In the genomic region with DNA sequence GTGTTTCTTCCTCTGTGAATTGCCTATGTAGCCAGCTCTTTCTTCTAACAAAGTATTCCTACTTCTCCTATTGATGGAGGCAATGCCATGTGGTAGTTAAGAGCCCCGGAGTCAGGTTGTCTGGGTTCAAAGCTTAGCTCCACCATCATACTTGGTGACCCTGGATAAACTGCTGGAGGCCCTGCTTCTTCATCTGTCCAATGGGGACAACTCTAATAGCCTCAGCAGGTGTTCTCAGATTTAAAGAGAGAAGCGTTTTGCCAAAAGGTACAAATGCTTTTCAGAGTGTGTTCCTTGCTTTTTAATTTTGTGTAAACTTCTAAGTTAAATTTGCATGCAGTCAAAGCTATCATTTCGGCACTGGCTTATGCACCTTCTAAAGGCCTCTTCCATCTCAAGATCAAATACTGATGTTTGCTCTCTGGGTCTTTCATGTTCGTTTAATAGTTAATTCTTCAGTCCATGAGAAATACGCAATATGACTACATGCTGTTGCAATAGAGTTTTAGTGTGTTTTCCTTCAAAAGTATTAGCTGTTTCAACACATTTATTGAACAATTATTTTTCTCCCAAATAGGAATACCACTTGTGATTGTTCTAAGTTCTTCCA, we compare ENCODE assay signal across 19 cellular contexts.
A peak's percentile ranks its signal among the peaks of the same experiment; 100 is the strongest.
DNase-seq lines count a peak whose midpoint lies in the region; ATAC-seq and TF ChIP-seq lines count a peak whose summit lies in the region.
"Had no signal": no experiment of that assay in that cellular context is flagged by ENCODE, and none has a peak within 500 bp of the region (broad histone marks: within the 10 kb centered on the region; RNA-seq: fewer than 3 reads in every experiment).

No MANE protein-coding gene starts in this region.

- no peaks in the 10 kb centered on the region for H3K9me3 ChIP-seq in T-helper 17 cell (ENCODE audit: control insufficient read depth, low read length, poor library complexity, severe bottlenecking)
- H3K9me3 ChIP-seq in gastroesophageal sphincter = no peaks in the 10 kb centered on the region
- no peaks in the 10 kb centered on the region for H3K9me3 ChIP-seq in uterus
- H3K9me3 ChIP-seq in aorta (ENCODE audit: control insufficient read depth, low read length) = no peaks in the 10 kb centered on the region
- H3K9me3 ChIP-seq: A549 had no signal

- H3K36me3 ChIP-seq in gastroesophageal sphincter (no peaks in the 10 kb centered on the region), uterus (no peaks in the 10 kb centered on the region), aorta (ENCODE audit: control insufficient read depth in 1 of 2, insufficient read depth in 2 of 2, low read length in 1 of 2) (no peaks in the 10 kb centered on the region)

- no peaks in the 10 kb centered on the region for H3K9me3 Mint-ChIP-seq in activated naive CD8-positive, alpha-beta T cell (ENCODE audit: low read depth)
- no peaks in the 10 kb centered on the region for H3K9me3 Mint-ChIP-seq in activated naive CD8-positive, alpha-beta T cell treated with anti-CD3 and anti-CD28 coated beads for 36 hours

- H3K4me3 ChIP-seq in gastroesophageal sphincter (no peak overlapping the region), uterus (no peak overlapping the region), aorta (ENCODE audit: low read length in 2 of 2) (no peak overlapping the region)
- H3K4me3 ChIP-seq: A549 had no signal

- intact Hi-C loops in uterus (cut with DNase I; ENCODE audit: low total_unique reads) = no loop called here
- intact Hi-C loops in aorta (cut with DNase I) = no loop called here

- TF ChIP-seq POLR2A in gastroesophageal sphincter (IDR thresholded peaks at IDR 0.05) (no peak), uterus (IDR thresholded peaks at IDR 0.05) (no peak)

- peak overlapping the region; percentile 82 for H3K27ac Mint-ChIP-seq in activated naive CD8-positive, alpha-beta T cell
- H3K27ac Mint-ChIP-seq in activated naive CD8-positive, alpha-beta T cell treated with anti-CD3 and anti-CD28 coated beads for 36 hours = no peak overlapping the region
- peak overlapping the region; percentile 96 for H3K27ac Mint-ChIP-seq in T-helper 17 cell

- H3K4me1 Mint-ChIP-seq in activated naive CD8-positive, alpha-beta T cell (ENCODE audit: low read depth) = peaks cover 78% of the 10 kb centered on the region
- peaks cover 83% of the 10 kb centered on the region for H3K4me1 Mint-ChIP-seq in activated naive CD8-positive, alpha-beta T cell treated with anti-CD3 and anti-CD28 coated beads for 36 hours
- H3K4me1 Mint-ChIP-seq in T-helper 17 cell = peaks cover 45% of the 10 kb centered on the region

- WGBS in gastroesophageal sphincter (ENCODE audit: low coverage in 1 of 2), 2 donors = 91 to 96% methylated on average over 4 to 5 of the region's 5 CpGs
- 92% methylated on average over 5 of the region's 5 CpGs for WGBS in aorta, 2 donors

- no peaks in the 10 kb centered on the region for H3K36me3 Mint-ChIP-seq in activated naive CD8-positive, alpha-beta T cell
- peaks cover 12% of the 10 kb centered on the region for H3K36me3 Mint-ChIP-seq in activated naive CD8-positive, alpha-beta T cell treated with anti-CD3 and anti-CD28 coated beads for 36 hours
- peaks cover 2% of the 10 kb centered on the region for H3K36me3 Mint-ChIP-seq in T-helper 17 cell (ENCODE audit: low read depth)

- no peaks in the 10 kb centered on the region for H3K27me3 Mint-ChIP-seq in activated naive CD8-positive, alpha-beta T cell
- H3K27me3 Mint-ChIP-seq in activated naive CD8-positive, alpha-beta T cell treated with anti-CD3 and anti-CD28 coated beads for 36 hours = no peaks in the 10 kb centered on the region
- H3K27me3 Mint-ChIP-seq in T-helper 17 cell = no peaks in the 10 kb centered on the region

- H3K4me1 ChIP-seq in gastroesophageal sphincter (peaks cover 19 to 100% (median 49%) of the 10 kb centered on the region in 3 donors), uterus (peaks cover 0 to 14% of the 10 kb centered on the region in 2 donors), aorta (ENCODE audit: control insufficient read depth in 1 of 2, insufficient read depth in 2 of 2, low read length in 2 of 2) (peaks cover 0 to 6% of the 10 kb centered on the region in 2 donors)
- H3K4me1 ChIP-seq: A549 had no signal

- TF ChIP-seq CTCF in gastroesophageal sphincter (IDR thresholded peaks at IDR 0.05) (no peak), uterus (IDR thresholded peaks at IDR 0.05) (no peak)

- peak overlapping the region in 3 of 4 donors; percentile 92 to 93 (median 93) for H3K27ac ChIP-seq in gastroesophageal sphincter
- peak overlapping the region; percentile 7 to 36 for H3K27ac ChIP-seq in uterus
- H3K27ac ChIP-seq in aorta (ENCODE audit: low read depth in 1 of 2, low read length in 2 of 2) = no peak overlapping the region
- H3K27ac ChIP-seq: A549, C4-2B, HL-60 had no signal

- ATAC-seq in T-helper 17 cell (no peak), gastroesophageal sphincter (no peak), aorta (ENCODE audit: low FRiP score) (no peak), GM21737 (IDR thresholded peaks at IDR 0.05; ENCODE audit: unreplicated experiment) (no peak)
- ATAC-seq: Right ventricle myocardium inferior had no signal

- no peaks in the 10 kb centered on the region for H3K27me3 ChIP-seq in gastroesophageal sphincter
- H3K27me3 ChIP-seq in uterus = no peaks in the 10 kb centered on the region
- H3K27me3 ChIP-seq in aorta (ENCODE audit: control insufficient read depth in 1 of 2, insufficient read depth in 2 of 2, low read length in 1 of 2) = no peaks in the 10 kb centered on the region

- TF ChIP-seq EP300 in gastroesophageal sphincter (IDR thresholded peaks at IDR 0.05) = no peak

- no peak for DNase-seq in activated naive CD8-positive, alpha-beta T cell treated with anti-CD3 and anti-CD28 coated beads for 36 hours
- DNase-seq in T-helper 17 cell (no peak), uterus (no peak), aorta (no peak), NCI-H1417 treated with DMSO at 0.1 percent for 48 hours (lab: John Stamatoyannopoulos, UW) (no peak)
- DNase-seq: DMS79, KG1, NCI-H1048, NCI-H1694, NCI-H2107, NCI-H226, NCI-H526 treated with DMSO at 0.1 percent for 48 hours had no signal

- H3K4me3 Mint-ChIP-seq in activated naive CD8-positive, alpha-beta T cell = no peak overlapping the region
- no peak overlapping the region for H3K4me3 Mint-ChIP-seq in activated naive CD8-positive, alpha-beta T cell treated with anti-CD3 and anti-CD28 coated beads for 36 hours
- H3K4me3 Mint-ChIP-seq in T-helper 17 cell = no peak overlapping the region

Comparison
In these comparisons a context has a peak if more than half of its experiments do, and no peak if none do; other contexts are left out.
1. H3K27ac ChIP-seq: peak in gastroesophageal sphincter (3 of 4) and uterus (2 of 2); none in aorta (0 of 2).